In genomic region chr5:60944904-60945759, GRCh38 we compare ENCODE assay signal across 8 cellular contexts. TPM values are rescaled to one million over a fixed set of nuclear protein-coding genes. Genes with fewer than 3 reads are reported as not detected.
A peak's percentile ranks its signal among the peaks of the same experiment; 100 is the strongest.
DNase-seq lines count a peak whose midpoint lies in the region; ATAC-seq, FAIRE-seq and TF ChIP-seq lines count a peak whose summit lies in the region.

ERCC8 (minus strand) TSS chr5:60945070; CDS start chr5:60945008, 62 bp downstream.
NDUFAF2 (plus strand) TSS chr5:60945205; CDS start chr5:60945256, 51 bp downstream.

- H3K4me1 Mint-ChIP-seq in T-helper 1 cell treated with Interleukin-12 subunit alpha and Interleukin-12 subunit beta and Interleukin-4 antibody, amounts not matched to agents 30 μg/mL and 1 μg/mL, for 36 hours (ENCODE audit: low read depth), result peaks cover 15% of the 10 kb centered on the region

- H3K27me3 ChIP-seq in right cardiac atrium (ENCODE audit: control insufficient read depth, insufficient read depth) (no peaks in the 10 kb centered on the region), psoas muscle (ENCODE audit: insufficient read depth in 3 of 3, low read length in 2 of 3) (no peaks in the 10 kb centered on the region)

- no peak within 1 kb of the TSS for H3K4me3 Mint-ChIP-seq in T-helper 1 cell treated with Interleukin-12 subunit alpha and Interleukin-12 subunit beta and Interleukin-4 antibody, amounts not matched to agents 30 μg/mL and 1 μg/mL, for 36 hours

- H3K9me3 ChIP-seq in right cardiac atrium (ENCODE audit: control insufficient read depth, low read length) (no peaks in the 10 kb centered on the region), psoas muscle (no peaks in the 10 kb centered on the region)

- no peaks in the 10 kb centered on the region for H3K36me3 ChIP-seq in psoas muscle (ENCODE audit: insufficient read depth in 1 of 2, low read depth in 1 of 2)

- no peaks in the 10 kb centered on the region for H3K27me3 Mint-ChIP-seq in T-helper 1 cell treated with Interleukin-12 subunit alpha and Interleukin-12 subunit beta and Interleukin-4 antibody, amounts not matched to agents 30 μg/mL and 1 μg/mL, for 36 hours (ENCODE audit: low read depth)

- H3K4me1 ChIP-seq in right cardiac atrium (ENCODE audit: control insufficient read depth, insufficient read depth, low read length) (no peaks in the 10 kb centered on the region), psoas muscle (peaks cover 16% of the 10 kb centered on the region)

- DNase-seq in NCI-H1694 (lab: John Stamatoyannopoulos, UW) (peak; percentile 88), anterior cingulate cortex (lab: John Stamatoyannopoulos, UW) (peak; percentile 28 to 94 (median 88)), right cardiac atrium (peak; percentile 92 to 96 (median 94)), psoas muscle (peak; percentile 87 to 92), urothelium cell line (ENCODE audit: low spot score) (peak; percentile 96)

- H3K9me3 Mint-ChIP-seq in T-helper 1 cell treated with Interleukin-12 subunit alpha and Interleukin-12 subunit beta and Interleukin-4 antibody, amounts not matched to agents 30 μg/mL and 1 μg/mL, for 36 hours, result no peaks in the 10 kb centered on the region

- FAIRE-seq in urothelium cell line (lab: Jason Lieb, UNC), result peak; percentile 96

- intact Hi-C loops in right cardiac atrium (cut with DNase I) (no loop called here), psoas muscle (cut with DNase I) (loop anchor here (10.0 kb wide), 1 partner anchor 220 kb away; the partner anchor contains the start of gene SMIM15 (in 2 of the 2))

- H3K27ac ChIP-seq in right cardiac atrium (ENCODE audit: low read length), result peak within 1 kb of the TSS; percentile 76
- peak within 1 kb of the TSS; percentile 89 for H3K27ac ChIP-seq in psoas muscle

- H3K36me3 Mint-ChIP-seq in T-helper 1 cell treated with Interleukin-12 subunit alpha and Interleukin-12 subunit beta and Interleukin-4 antibody, amounts not matched to agents 30 μg/mL and 1 μg/mL, for 36 hours (ENCODE audit: low read depth), result peaks cover 2% of the 10 kb centered on the region

- H3K4me3 ChIP-seq in right cardiac atrium (ENCODE audit: low read length), result peak within 1 kb of the TSS; percentile 48
- H3K4me3 ChIP-seq in psoas muscle, result peak within 1 kb of the TSS; percentile 83

- TF ChIP-seq CTCF in psoas muscle (IDR thresholded peaks at IDR 0.05), result no peak

- H3K27ac Mint-ChIP-seq in T-helper 1 cell treated with Interleukin-12 subunit alpha and Interleukin-12 subunit beta and Interleukin-4 antibody, amounts not matched to agents 30 μg/mL and 1 μg/mL, for 36 hours, result peak within 1 kb of the TSS; percentile 44

- peak; percentile 99 for ATAC-seq in GM18498 (IDR thresholded peaks at IDR 0.05; ENCODE audit: unreplicated experiment)
- ATAC-seq in HG02885 (IDR thresholded peaks at IDR 0.05; ENCODE audit: poor library complexity, unreplicated experiment), result peak; percentile 99
- ATAC-seq in right cardiac atrium, result peak; percentile 100
- peak; percentile 99 to 100 (median 100) for ATAC-seq in psoas muscle

- 2% methylated on average over 61 of the region's 61 CpGs for WGBS in right cardiac atrium
- 1 to 4% (median 3%) methylated on average over 61 of the region's 61 CpGs for WGBS in psoas muscle, 3 donors

RNA-seq across cellular contexts. Expression of gene ERCC8, which starts in this region (rescaled TPM):
- total RNA-seq in right cardiac atrium (1 to 10 TPM; 6.7 to 9.6 (median 8.1) TPM), psoas muscle (1 to 10 TPM; 2.9 to 5.1 (median 3.8) TPM)
- polyA plus RNA-seq in right cardiac atrium (5.1 TPM), psoas muscle (1 to 10 TPM; 4.7 to 7.6 (median 6.2) TPM)

RNA-seq across cellular contexts. Expression of gene NDUFAF2, which starts in this region (rescaled TPM):
- total RNA-seq in right cardiac atrium (10 to 100 TPM; 32.0 to 38.8 (median 34.6) TPM), psoas muscle (10 to 100 TPM; 32.1 to 57.4 (median 41.3) TPM)
- polyA plus RNA-seq in right cardiac atrium (74.6 TPM), psoas muscle (10 to 100 TPM; 71.1 to 87.2 (median 86.7) TPM)

Comparison
In these comparisons a context has a peak if more than half of its experiments do, and no peak if none do; other contexts are left out.
1. Peak in every context shown above with its lines: DNase-seq, ATAC-seq, H3K4me3 ChIP-seq and H3K27ac ChIP-seq.
2. intact Hi-C loops: an anchor here in psoas muscle (10.0 kb wide); none called in right cardiac atrium.